18 cellular contexts compared by ENCODE assay signal in genomic region chr12:54034784-54035310, GRCh38. TPM values are rescaled to one million over a fixed set of nuclear protein-coding genes. Genes with fewer than 3 reads are reported as not detected.
DNase-seq lines count a peak whose midpoint lies in the region; TF ChIP-seq lines count a peak whose summit lies in the region.
"Had no signal": no experiment of that assay in that cellular context is flagged by ENCODE, and none has a peak within 500 bp of the region (broad histone marks: within the 10 kb centered on the region; RNA-seq: fewer than 3 reads in every experiment).

No MANE protein-coding gene starts in this region.

- H3K27me3 ChIP-seq in esophagus muscularis mucosa, result peaks cover 0 to 69% (median 8%) of the 10 kb centered on the region in 4 donors
- no peaks in the 10 kb centered on the region for H3K27me3 ChIP-seq in testis

- H3K9me3 Mint-ChIP-seq in T-helper 1 cell treated with Interleukin-12 subunit alpha and Interleukin-12 subunit beta and Interleukin-4 antibody, amounts not matched to agents 30 μg/mL and 1 μg/mL, for 36 hours, result no peaks in the 10 kb centered on the region
- H3K9me3 Mint-ChIP-seq in IgD-negative memory B cell (peaks cover 0 to 2% (median 0%) of the 10 kb centered on the region in 3 donors), progenitor cell of endocrine pancreas (ENCODE audit: low read depth) (no peaks in the 10 kb centered on the region)
- H3K9me3 Mint-ChIP-seq: activated T-helper 2 cell treated with anti-CD3 and anti-CD28 coated beads, Interferon-gamma antibody, Interleukin-2, Interleukin-4, amounts not matched to agents 10 μg/mL and 5 μg/mL and 100 μg/mL, durations not matched to agents 14 hours and 24 hours and 36 hours had no signal

- peaks cover 96% of the 10 kb centered on the region for H3K27me3 Mint-ChIP-seq in T-helper 1 cell treated with Interleukin-12 subunit alpha and Interleukin-12 subunit beta and Interleukin-4 antibody, amounts not matched to agents 30 μg/mL and 1 μg/mL, for 36 hours (ENCODE audit: low read depth)
- H3K27me3 Mint-ChIP-seq in IgD-negative memory B cell (peaks cover 63% of the 10 kb centered on the region), progenitor cell of endocrine pancreas (peaks cover 88% of the 10 kb centered on the region)

- intact Hi-C loops in esophagus muscularis mucosa (cut with DNase I) (loop anchor here (5.0 kb wide), 1 partner anchor 92 kb away; no protein-coding TSS in a partner anchor), cardiac septum (cut with DNase I) (no loop called here), testis (cut with DNase I; ENCODE audit: low total_unique reads) (loop anchor here (5.0 kb wide), 1 partner anchor 157 kb away; no protein-coding TSS in a partner anchor)

- 88% methylated on average over 10 of the region's 23 CpGs for WGBS in esophagus muscularis mucosa
- 58 to 61% methylated on average over 18 to 23 of the region's 23 CpGs for WGBS in testis, 2 donors

- no peaks in the 10 kb centered on the region for H3K9me3 ChIP-seq in esophagus muscularis mucosa
- no peaks in the 10 kb centered on the region for H3K9me3 ChIP-seq in testis

- TF ChIP-seq POLR2A in esophagus muscularis mucosa (IDR thresholded peaks at IDR 0.05; ENCODE audit: low read depth), result no peak
- no peak for TF ChIP-seq POLR2A in testis (IDR thresholded peaks at IDR 0.05)

- H3K4me3 Mint-ChIP-seq in T-helper 1 cell treated with Interleukin-12 subunit alpha and Interleukin-12 subunit beta and Interleukin-4 antibody, amounts not matched to agents 30 μg/mL and 1 μg/mL, for 36 hours, result no peak overlapping the region
- H3K4me3 Mint-ChIP-seq in IgD-negative memory B cell (peak overlapping the region; percentile 66 to 84 (median 75)), progenitor cell of endocrine pancreas (ENCODE audit: low read depth) (peak overlapping the region; percentile 65)

- H3K36me3 Mint-ChIP-seq in T-helper 1 cell treated with Interleukin-12 subunit alpha and Interleukin-12 subunit beta and Interleukin-4 antibody, amounts not matched to agents 30 μg/mL and 1 μg/mL, for 36 hours (ENCODE audit: low read depth), result peaks cover 2% of the 10 kb centered on the region
- H3K36me3 Mint-ChIP-seq in IgD-negative memory B cell (no peaks in the 10 kb centered on the region), progenitor cell of endocrine pancreas (ENCODE audit: insufficient read depth) (no peaks in the 10 kb centered on the region)

- H3K4me3 ChIP-seq in esophagus muscularis mucosa (peak overlapping the region in 3 of 4 donors; percentile 50 to 69 (median 61)), testis (peak overlapping the region in 1 of 2 donors; percentile 29)

- no peak for TF ChIP-seq EP300 in esophagus muscularis mucosa (IDR thresholded peaks at IDR 0.05)

- TF ChIP-seq CTCF in esophagus muscularis mucosa (IDR thresholded peaks at IDR 0.05) (no peak), progenitor cell of endocrine pancreas (IDR thresholded peaks at IDR 0.05; ENCODE audit: unreplicated experiment) (no peak), testis (IDR thresholded peaks at IDR 0.05) (no peak), GM13976 (IDR thresholded peaks at IDR 0.05; ENCODE audit: borderline replicate concordance, control extremely low read depth, extremely low read depth, insufficient read depth, missing control alignments) (no peak)

- peaks cover 15% of the 10 kb centered on the region for H3K4me1 Mint-ChIP-seq in T-helper 1 cell treated with Interleukin-12 subunit alpha and Interleukin-12 subunit beta and Interleukin-4 antibody, amounts not matched to agents 30 μg/mL and 1 μg/mL, for 36 hours (ENCODE audit: low read depth)
- H3K4me1 Mint-ChIP-seq in IgD-negative memory B cell, result peaks cover 5 to 15% (median 8%) of the 10 kb centered on the region in 3 donors
- peaks cover 19% of the 10 kb centered on the region for H3K4me1 Mint-ChIP-seq in progenitor cell of endocrine pancreas (ENCODE audit: low read depth)

- H3K27ac ChIP-seq in esophagus muscularis mucosa (replicated peaks in 1 of 4) (peak overlapping the region in 2 of 4 donors; percentile 71 to 78), testis (no peak overlapping the region)
- H3K27ac ChIP-seq: 22Rv1, brain microvascular endothelial cell, RWPE1 had no signal

- H3K27ac Mint-ChIP-seq in T-helper 1 cell treated with Interleukin-12 subunit alpha and Interleukin-12 subunit beta and Interleukin-4 antibody, amounts not matched to agents 30 μg/mL and 1 μg/mL, for 36 hours, result peak overlapping the region; percentile 62
- H3K27ac Mint-ChIP-seq in IgD-negative memory B cell, result peak overlapping the region in 2 of 3 donors; percentile 40 to 86
- H3K27ac Mint-ChIP-seq in progenitor cell of endocrine pancreas, result peak overlapping the region; percentile 42
- H3K27ac Mint-ChIP-seq: CD14-positive monocyte had no signal

- in situ Hi-C loops in GM13976 (cut with MboI; ENCODE audit: low sequenced_read_pairs, unreplicated experiment), result no loop called here

- no peaks in the 10 kb centered on the region for H3K36me3 ChIP-seq in esophagus muscularis mucosa
- no peaks in the 10 kb centered on the region for H3K36me3 ChIP-seq in testis (ENCODE audit: low read depth, missing control alignments)
- H3K36me3 ChIP-seq: brain microvascular endothelial cell had no signal

- no peak for DNase-seq in T-helper 1 cell
- no peak for DNase-seq in esophagus muscularis mucosa (ENCODE audit: extremely low spot score)
- no peak for DNase-seq in progenitor cell of endocrine pancreas (ENCODE audit: low spot score, unreplicated experiment)
- DNase-seq in cardiac septum (ENCODE audit: low spot score), result no peak
- no peak for DNase-seq in testis
- DNase-seq in GM13976 (ENCODE audit: low spot score), result no peak
- DNase-seq: brain microvascular endothelial cell; EL; NCI-H1105 treated with DMSO at 0.1 percent for 48 hours; NCI-H2171; stimulated activated CD4-positive, alpha-beta T cell treated with anti-CD3 and anti-CD28 coated beads, Interleukin-4, amount 100 ng/mL, for 4 hours had no signal

- H3K4me1 ChIP-seq in esophagus muscularis mucosa (peaks cover 14 to 48% (median 31%) of the 10 kb centered on the region in 4 donors), testis (peaks cover 14% of the 10 kb centered on the region)

RNA-seq across cellular contexts. Expression of gene HOXC5, which starts 2.0 kb away (rescaled TPM):
- polyA plus RNA-seq in IgD-negative memory B cell (not detected), testis (ENCODE audit: insufficient read depth, low read depth, low replicate concordance) (1.3 TPM)
- total RNA-seq in esophagus muscularis mucosa (1 to 10 TPM in 1 of 4 donors, under 1 TPM in 1, not detected in 2; 0.83 to 2.0 TPM), progenitor cell of endocrine pancreas (2.7 and 4.6 TPM in 2 replicates), cardiac septum (not detected), testis (1 to 10 TPM; 1.9 to 5.5 TPM)
- total RNA-seq: activated T-helper 2 cell treated with anti-CD3 and anti-CD28 coated beads, Interferon-gamma antibody, Interleukin-2, Interleukin-4, amounts not matched to agents 10 μg/mL and 5 μg/mL and 100 μg/mL, durations not matched to agents 14 hours and 24 hours and 36 hours; T-helper 1 cell treated with Interleukin-12 subunit alpha and Interleukin-12 subunit beta and Interleukin-4 antibody, amounts not matched to agents 30 ng/mL and 1 ng/mL, for 36 hours had no signal
- polyA plus RNA-seq: CD14-positive monocyte had no signal

RNA-seq across cellular contexts. Expression of gene HOXC6, which starts 6.6 kb away (rescaled TPM):
- not detected for polyA plus RNA-seq in IgD-negative memory B cell
- under 1 TPM in 3 of 4 donors, not detected in 1; 0.23 to 0.42 (median 0.32) TPM for total RNA-seq in esophagus muscularis mucosa
- total RNA-seq in progenitor cell of endocrine pancreas, result 0.17 and 0.27 TPM in 2 replicates
- 0.43 TPM for total RNA-seq in cardiac septum
- total RNA-seq in testis, result 1 to 10 TPM; 1.9 to 4.0 TPM
- polyA plus RNA-seq in testis (ENCODE audit: insufficient read depth, low read depth, low replicate concordance), result 5.4 TPM
- total RNA-seq: activated T-helper 2 cell treated with anti-CD3 and anti-CD28 coated beads, Interferon-gamma antibody, Interleukin-2, Interleukin-4, amounts not matched to agents 10 μg/mL and 5 μg/mL and 100 μg/mL, durations not matched to agents 14 hours and 24 hours and 36 hours; T-helper 1 cell treated with Interleukin-12 subunit alpha and Interleukin-12 subunit beta and Interleukin-4 antibody, amounts not matched to agents 30 ng/mL and 1 ng/mL, for 36 hours had no signal
- polyA plus RNA-seq: CD14-positive monocyte had no signal

RNA-seq across cellular contexts. Expression of gene HOXC4, which starts 18.8 kb away (rescaled TPM):
- 2.3 TPM for polyA plus RNA-seq in IgD-negative memory B cell
- 1 to 10 TPM in 3 of 4 donors, under 1 TPM in 1; 0.83 to 3.6 (median 2.5) TPM for total RNA-seq in esophagus muscularis mucosa
- total RNA-seq in progenitor cell of endocrine pancreas, result 19.6 and 19.8 TPM in 2 replicates
- total RNA-seq in cardiac septum, result not detected
- 1 to 10 TPM; 3.0 to 3.1 TPM for total RNA-seq in testis
- polyA plus RNA-seq in testis (ENCODE audit: insufficient read depth, low read depth, low replicate concordance), result 4.3 TPM
- polyA plus RNA-seq: CD14-positive monocyte had no signal

RNA-seq across cellular contexts. Expression of gene HOXC8, which starts 26.1 kb away (rescaled TPM):
- polyA plus RNA-seq in IgD-negative memory B cell (not detected), testis (ENCODE audit: insufficient read depth, low read depth, low replicate concordance) (2.4 TPM)
- total RNA-seq in esophagus muscularis mucosa (not detected), progenitor cell of endocrine pancreas (not detected in 2 replicates), cardiac septum (not detected), testis (1 to 10 TPM in 1 of 2 donors, under 1 TPM in 1; 0.81 to 1.2 TPM)
- total RNA-seq: activated T-helper 2 cell treated with anti-CD3 and anti-CD28 coated beads, Interferon-gamma antibody, Interleukin-2, Interleukin-4, amounts not matched to agents 10 μg/mL and 5 μg/mL and 100 μg/mL, durations not matched to agents 14 hours and 24 hours and 36 hours; T-helper 1 cell treated with Interleukin-12 subunit alpha and Interleukin-12 subunit beta and Interleukin-4 antibody, amounts not matched to agents 30 ng/mL and 1 ng/mL, for 36 hours had no signal
- polyA plus RNA-seq: CD14-positive monocyte had no signal

RNA-seq across cellular contexts. Expression of gene HOXC9, which starts 34.9 kb away (rescaled TPM):
- polyA plus RNA-seq in IgD-negative memory B cell, result not detected
- not detected for total RNA-seq in esophagus muscularis mucosa
- total RNA-seq in progenitor cell of endocrine pancreas, result not detected in 2 replicates
- total RNA-seq in cardiac septum, result not detected
- 1 to 10 TPM; 6.6 to 7.8 TPM for total RNA-seq in testis
- polyA plus RNA-seq in testis (ENCODE audit: insufficient read depth, low read depth, low replicate concordance), result 2.4 TPM
- total RNA-seq: activated T-helper 2 cell treated with anti-CD3 and anti-CD28 coated beads, Interferon-gamma antibody, Interleukin-2, Interleukin-4, amounts not matched to agents 10 μg/mL and 5 μg/mL and 100 μg/mL, durations not matched to agents 14 hours and 24 hours and 36 hours; T-helper 1 cell treated with Interleukin-12 subunit alpha and Interleukin-12 subunit beta and Interleukin-4 antibody, amounts not matched to agents 30 ng/mL and 1 ng/mL, for 36 hours had no signal
- polyA plus RNA-seq: CD14-positive monocyte had no signal
